Comparison of ENCODE assay signal across 16 cellular contexts in the genomic region with DNA sequence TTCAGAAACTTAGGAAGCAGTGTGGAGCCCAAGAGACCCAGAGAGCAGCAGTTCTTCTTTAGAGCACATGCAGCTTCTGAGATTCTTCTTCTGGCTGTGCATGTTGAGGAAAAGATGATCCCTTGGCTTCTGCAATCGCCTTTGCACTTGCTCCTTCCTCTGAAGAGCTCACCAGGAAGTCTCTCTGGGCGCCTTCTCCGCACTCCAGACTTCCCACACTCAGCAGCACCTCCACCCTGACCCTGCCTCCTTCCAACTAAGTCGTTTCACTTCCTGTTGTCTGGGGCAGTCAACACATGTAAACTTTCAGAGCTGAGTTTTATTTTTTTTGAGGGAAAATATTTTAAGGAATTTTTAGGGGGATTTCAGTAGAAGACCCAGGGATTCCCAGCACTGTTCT.
DNase-seq lines count a peak whose midpoint lies in the region; ATAC-seq and TF ChIP-seq lines count a peak whose summit lies in the region.
"Had no signal": no experiment of that assay in that cellular context is flagged by ENCODE, and none has a peak within 500 bp of the region (broad histone marks: within the 10 kb centered on the region; RNA-seq: fewer than 3 reads in every experiment).

No MANE protein-coding gene starts in this region.

- ATAC-seq in naive thymus-derived CD4-positive, alpha-beta T cell = peak; percentile 32
- ATAC-seq in GM18868 (IDR thresholded peaks at IDR 0.05; ENCODE audit: unreplicated experiment) = no peak
- ATAC-seq: activated CD8-positive, alpha-beta memory T cell treated with anti-CD3 and anti-CD28 coated beads, Interleukin-2, amount 10 ng/mL, durations not matched to agents 7 days and 5 days; body of pancreas had no signal

- peaks cover 22% of the 10 kb centered on the region for H3K9me3 ChIP-seq in endodermal cell (ENCODE audit: control insufficient read depth, low read length)
- no peaks in the 10 kb centered on the region for H3K9me3 ChIP-seq in naive thymus-derived CD4-positive, alpha-beta T cell (ENCODE audit: control insufficient read depth in 2 of 3, low read length in 3 of 3)
- H3K9me3 ChIP-seq: BE2C, body of pancreas, SK-N-SH, thoracic aorta had no signal

- peaks cover 26% of the 10 kb centered on the region for H3K4me1 Mint-ChIP-seq in endodermal cell
- peaks cover 0 to 13% (median 0%) of the 10 kb centered on the region in 7 donors for H3K4me1 Mint-ChIP-seq in naive thymus-derived CD4-positive, alpha-beta T cell

- H3K27me3 Mint-ChIP-seq in endodermal cell (ENCODE audit: insufficient read depth) = no peaks in the 10 kb centered on the region
- peaks cover 6 to 34% (median 7%) of the 10 kb centered on the region in 5 donors for H3K27me3 Mint-ChIP-seq in naive thymus-derived CD4-positive, alpha-beta T cell
- H3K27me3 Mint-ChIP-seq: activated CD8-positive, alpha-beta memory T cell treated with anti-CD3 and anti-CD28 coated beads, Interleukin-2, amount 10 ng/mL, durations not matched to agents 7 days and 5 days had no signal

- no peaks in the 10 kb centered on the region for H3K36me3 ChIP-seq in endodermal cell (ENCODE audit: control insufficient read depth, insufficient read depth, low read length)
- no peaks in the 10 kb centered on the region for H3K36me3 ChIP-seq in naive thymus-derived CD4-positive, alpha-beta T cell (ENCODE audit: control insufficient read depth in 2 of 3, insufficient read depth in 3 of 3, low read length in 3 of 3)
- H3K36me3 ChIP-seq: BE2C, thoracic aorta, WERI-Rb-1 had no signal

- peaks cover 5% of the 10 kb centered on the region for H3K36me3 Mint-ChIP-seq in endodermal cell (ENCODE audit: low read depth)
- H3K36me3 Mint-ChIP-seq in naive thymus-derived CD4-positive, alpha-beta T cell = no peaks in the 10 kb centered on the region
- H3K36me3 Mint-ChIP-seq: activated CD8-positive, alpha-beta memory T cell treated with anti-CD3 and anti-CD28 coated beads, Interleukin-2, amount 10 ng/mL, durations not matched to agents 7 days and 5 days had no signal

- DNase-seq in GM12865 (ENCODE audit: low read depth) (peak; percentile 12), MV-4-11 (lab: John Stamatoyannopoulos, UW) (peak; percentile 93), endodermal cell (peak; percentile 42), NCI-H82 treated with DMSO at 0.1 percent for 48 hours (lab: John Stamatoyannopoulos, UW; ENCODE audit: unreplicated experiment) (no peak)
- DNase-seq in naive thymus-derived CD4-positive, alpha-beta T cell = no peak
- no peak for DNase-seq in stimulated activated CD4-positive, alpha-beta T cell treated with anti-CD3 and anti-CD28 coated beads, Interleukin-2, amount 100 ng/mL, for 48 hours
- no peak for DNase-seq in activated CD4-positive, CD25-positive, alpha-beta regulatory T cell (lab: John Stamatoyannopoulos, UW)
- DNase-seq: activated CD8-positive, alpha-beta memory T cell treated with anti-CD3 and anti-CD28 coated beads, Interleukin-2, amount 10 ng/mL, durations not matched to agents 7 days and 5 days; activated naive CD4-positive, alpha-beta T cell treated with Interleukin-2 at 50 U/mL for 16 hours; BE2C; NK-92 treated with Interleukin-12 subunit alpha and Interleukin-12 subunit beta, amount 100 ng/mL, for 24 hours; SK-N-SH; WERI-Rb-1 had no signal

- H3K4me1 ChIP-seq in endodermal cell (ENCODE audit: control insufficient read depth, insufficient read depth, low read length) = peaks cover 3% of the 10 kb centered on the region
- no peaks in the 10 kb centered on the region for H3K4me1 ChIP-seq in naive thymus-derived CD4-positive, alpha-beta T cell (ENCODE audit: control insufficient read depth in 2 of 2, insufficient read depth in 2 of 2, low read length in 2 of 2)
- H3K4me1 ChIP-seq: BE2C had no signal

- intact Hi-C loops in naive thymus-derived CD4-positive, alpha-beta T cell (cut with micrococcal nuclease) = no loop called here

- TF ChIP-seq CTCF in GM12865 (IDR thresholded peaks at IDR 0.05; ENCODE audit: insufficient read depth, low read depth, low read length, missing control alignments) (no peak), endodermal cell (conservative IDR thresholded peaks at IDR 0.05) (no peak)

- 87 to 89% methylated on average over 3 to 4 of the region's 4 CpGs for WGBS in endodermal cell (ENCODE audit: insufficient coverage in 1 of 2, insufficient read length in 1 of 2), 2 experiments

- no peak overlapping the region for H3K4me3 ChIP-seq in GM12865 (ENCODE audit: low read depth, low read length)
- H3K4me3 ChIP-seq in endodermal cell (ENCODE audit: low read length) = no peak overlapping the region
- H3K4me3 ChIP-seq in naive thymus-derived CD4-positive, alpha-beta T cell (ENCODE audit: low read length) = no peak overlapping the region
- H3K4me3 ChIP-seq: body of pancreas, thoracic aorta had no signal

- no peaks in the 10 kb centered on the region for H3K27me3 ChIP-seq in endodermal cell (ENCODE audit: control insufficient read depth, insufficient read depth, low read length, poor library complexity, severe bottlenecking)
- no peaks in the 10 kb centered on the region for H3K27me3 ChIP-seq in naive thymus-derived CD4-positive, alpha-beta T cell (ENCODE audit: control insufficient read depth in 2 of 2, insufficient read depth in 2 of 2, low read length in 2 of 2)
- H3K27me3 ChIP-seq: BE2C, body of pancreas had no signal

- no peak overlapping the region for H3K9ac ChIP-seq in endodermal cell (ENCODE audit: extremely low read depth, low read length, poor library complexity, severe bottlenecking)
- H3K9ac ChIP-seq: SK-N-SH had no signal

- no peak overlapping the region for H3K27ac ChIP-seq in endodermal cell (ENCODE audit: low read depth, low read length)
- no peak overlapping the region for H3K27ac ChIP-seq in naive thymus-derived CD4-positive, alpha-beta T cell (ENCODE audit: low read depth, low read length)
- H3K27ac ChIP-seq: body of pancreas, thoracic aorta, WERI-Rb-1 had no signal

- POLR2A ChIA-PET in naive thymus-derived CD4-positive, alpha-beta T cell (lab: Charles Lee) = no interaction called here

- H3K4me3 Mint-ChIP-seq in endodermal cell = no peak overlapping the region
- no peak overlapping the region for H3K4me3 Mint-ChIP-seq in naive thymus-derived CD4-positive, alpha-beta T cell
- H3K4me3 Mint-ChIP-seq: activated CD8-positive, alpha-beta memory T cell treated with anti-CD3 and anti-CD28 coated beads, Interleukin-2, amount 10 ng/mL, durations not matched to agents 7 days and 5 days had no signal

- peaks cover 29% of the 10 kb centered on the region for H3K9me3 Mint-ChIP-seq in endodermal cell
- peaks cover 0 to 17% (median 7%) of the 10 kb centered on the region in 11 donors for H3K9me3 Mint-ChIP-seq in naive thymus-derived CD4-positive, alpha-beta T cell

- CTCF ChIA-PET in naive thymus-derived CD4-positive, alpha-beta T cell (lab: Charles Lee) = no interaction called here

- H3K27ac Mint-ChIP-seq in endodermal cell = no peak overlapping the region
- no peak overlapping the region for H3K27ac Mint-ChIP-seq in naive thymus-derived CD4-positive, alpha-beta T cell
- H3K27ac Mint-ChIP-seq: activated CD8-positive, alpha-beta memory T cell treated with anti-CD3 and anti-CD28 coated beads, Interleukin-2, amount 10 ng/mL, durations not matched to agents 7 days and 5 days had no signal

Comparison
In these comparisons a context has a peak if more than half of its experiments do, and no peak if none do; other contexts are left out.
1. DNase-seq: peak in GM12865 (single experiment), MV-4-11 (single experiment) and endodermal cell (single experiment); none in naive thymus-derived CD4-positive, alpha-beta T cell (0 of 9), stimulated activated CD4-positive, alpha-beta T cell treated with anti-CD3 and anti-CD28 coated beads, Interleukin-2, amount 100 ng/mL, for 48 hours (0 of 2), activated CD4-positive, CD25-positive, alpha-beta regulatory T cell (0 of 4) and NCI-H82 treated with DMSO at 0.1 percent for 48 hours (single experiment).